In genomic region chr3:46947981-46948791, GRCh38 we compare ENCODE assay signal across 1 cellular context.
A peak's percentile ranks its signal among the peaks of the same experiment; 100 is the strongest.
TF ChIP-seq lines count a peak whose summit lies in the region.

No MANE protein-coding gene starts in this region.

TF ChIP-seq in HEK293, 187 proteins besides CTCF, POLR2A, EP300 and RAD21 (continued from another document):
- TF ChIP-seq, protein P1, sequence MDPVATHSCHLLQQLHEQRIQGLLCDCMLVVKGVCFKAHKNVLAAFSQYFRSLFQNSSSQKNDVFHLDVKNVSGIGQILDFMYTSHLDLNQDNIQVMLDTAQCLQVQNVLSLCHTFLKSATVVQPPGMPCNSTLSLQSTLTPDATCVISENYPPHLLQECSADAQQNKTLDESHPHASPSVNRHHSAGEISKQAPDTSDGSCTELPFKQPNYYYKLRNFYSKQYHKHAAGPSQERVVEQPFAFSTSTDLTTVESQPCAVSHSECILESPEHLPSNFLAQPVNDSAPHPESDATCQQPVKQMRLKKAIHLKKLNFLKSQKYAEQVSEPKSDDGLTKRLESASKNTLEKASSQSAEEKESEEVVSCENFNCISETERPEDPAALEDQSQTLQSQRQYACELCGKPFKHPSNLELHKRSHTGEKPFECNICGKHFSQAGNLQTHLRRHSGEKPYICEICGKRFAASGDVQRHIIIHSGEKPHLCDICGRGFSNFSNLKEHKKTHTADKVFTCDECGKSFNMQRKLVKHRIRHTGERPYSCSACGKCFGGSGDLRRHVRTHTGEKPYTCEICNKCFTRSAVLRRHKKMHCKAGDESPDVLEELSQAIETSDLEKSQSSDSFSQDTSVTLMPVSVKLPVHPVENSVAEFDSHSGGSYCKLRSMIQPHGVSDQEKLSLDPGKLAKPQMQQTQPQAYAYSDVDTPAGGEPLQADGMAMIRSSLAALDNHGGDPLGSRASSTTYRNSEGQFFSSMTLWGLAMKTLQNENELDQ (tag by site-specific recombination; IDR thresholded peaks at IDR 0.05; ENCODE audit: low read depth), result no peak
- TF ChIP-seq ZBTB17 (tag by site-specific recombination; IDR thresholded peaks at IDR 0.05), result peak; percentile 45; the same call in 1 of the 2 replicates
- no peak for TF ChIP-seq REST (tag by site-specific recombination; IDR thresholded peaks at IDR 0.05)
- no peak for TF ChIP-seq MZF1 (tag by site-specific recombination; IDR thresholded peaks at IDR 0.05; ENCODE audit: borderline replicate concordance)
- TF ChIP-seq ZNF488 (tag by site-specific recombination; IDR thresholded peaks at IDR 0.05), result no peak
- TF ChIP-seq PRDM10 (tag by site-specific recombination; IDR thresholded peaks at IDR 0.05), result no peak
- TF ChIP-seq ZNF112 (tag by site-specific recombination; IDR thresholded peaks at IDR 0.05), result no peak
- TF ChIP-seq ZNF266 (tag by site-specific recombination; IDR thresholded peaks at IDR 0.05; ENCODE audit: low read depth), result no peak
- TF ChIP-seq GLIS1 (tag by site-specific recombination; IDR thresholded peaks at IDR 0.05), result peak; percentile 58
- no peak for TF ChIP-seq ZBTB26 (tag by site-specific recombination; optimal IDR thresholded peaks at IDR 0.05)
- no peak for TF ChIP-seq ZNF561 (tag by site-specific recombination; IDR thresholded peaks at IDR 0.05; ENCODE audit: borderline replicate concordance)
- TF ChIP-seq ZNF521 (tag by site-specific recombination; IDR thresholded peaks at IDR 0.05), result no peak
- TF ChIP-seq ZEB2 (tag by site-specific recombination; IDR thresholded peaks at IDR 0.05), result no peak
- no peak for TF ChIP-seq ZNF184 (tag by site-specific recombination; IDR thresholded peaks at IDR 0.05)
- TF ChIP-seq SALL2 (tag by site-specific recombination; IDR thresholded peaks at IDR 0.05; ENCODE audit: borderline replicate concordance), result no peak
- no peak for TF ChIP-seq REPIN1 (tag by site-specific recombination; IDR thresholded peaks at IDR 0.05; ENCODE audit: low read depth)
- TF ChIP-seq, protein P2, sequence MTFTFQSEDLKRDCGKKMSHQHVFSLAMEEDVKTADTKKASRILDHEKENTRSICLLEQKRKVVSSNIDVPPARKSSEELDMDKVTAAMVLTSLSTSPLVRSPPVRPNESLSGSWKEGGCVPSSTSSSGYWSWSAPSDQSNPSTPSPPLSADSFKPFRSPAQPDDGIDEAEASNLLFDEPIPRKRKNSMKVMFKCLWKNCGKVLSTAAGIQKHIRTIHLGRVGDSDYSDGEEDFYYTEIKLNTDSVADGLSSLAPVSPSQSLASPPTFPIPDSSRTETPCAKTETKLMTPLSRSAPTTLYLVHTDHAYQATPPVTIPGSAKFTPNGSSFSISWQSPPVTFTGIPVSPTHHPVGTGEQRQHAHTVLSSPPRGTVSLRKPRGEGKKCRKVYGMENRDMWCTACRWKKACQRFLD (tag by site-specific recombination; IDR thresholded peaks at IDR 0.05), result no peak
TF ChIP-seq in HEK293: peak in this region for 23.
